1 cellular context compared by ENCODE assay signal in genomic region chr14:43981135-43981787, GRCh38.
TF ChIP-seq lines count a peak whose summit lies in the region.

No MANE protein-coding gene starts in this region.

TF ChIP-seq in HepG2, 621 proteins besides CTCF, POLR2A, EP300 and RAD21 (continued from another document):
- peak; percentile 43; the same call in 1 of the 2 replicates for TF ChIP-seq AHDC1 (CRISPR knock-in tag; IDR thresholded peaks at IDR 0.05; ENCODE audit: borderline replicate concordance)
